Comparison of ENCODE assay signal across 1 cellular context in the genomic region with DNA sequence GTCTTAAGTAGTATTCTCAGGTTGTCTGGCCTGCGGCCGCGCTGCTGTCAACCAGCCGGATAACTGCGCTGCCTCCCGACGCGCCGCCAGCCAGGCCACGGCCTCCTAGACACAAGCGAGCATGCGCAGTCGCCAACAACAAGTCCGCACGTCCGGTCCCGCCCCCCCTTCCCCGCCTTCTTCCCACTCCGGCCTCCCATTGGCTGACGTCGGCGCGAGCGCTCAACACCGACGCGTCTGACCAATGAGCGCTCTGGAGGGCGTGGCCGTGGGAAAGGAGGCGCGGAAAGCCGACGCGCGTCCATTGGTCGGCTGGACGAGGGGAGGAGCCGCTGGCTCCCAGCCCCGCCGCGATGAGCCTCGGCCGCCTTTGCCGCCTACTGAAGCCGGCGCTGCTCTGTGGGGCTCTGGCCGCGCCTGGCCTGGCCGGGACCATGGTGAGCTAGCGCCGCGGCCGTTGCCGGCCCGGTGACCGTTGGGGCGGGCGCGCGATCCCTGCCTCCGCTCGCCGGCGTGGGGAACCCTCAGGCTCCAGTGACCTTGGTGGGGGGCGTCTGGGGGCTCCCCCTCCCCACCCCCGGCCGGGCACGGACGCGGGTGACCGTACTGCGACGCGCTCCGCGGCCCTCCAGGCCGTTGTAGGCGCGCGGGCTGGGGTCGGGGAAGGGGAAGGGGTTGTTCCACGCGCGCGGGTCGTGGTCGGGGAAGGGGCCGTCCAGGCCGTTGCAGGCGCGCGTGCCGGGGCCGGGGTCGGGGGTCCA.
TF ChIP-seq lines count a peak whose summit lies in the region.

A gene with protein sequence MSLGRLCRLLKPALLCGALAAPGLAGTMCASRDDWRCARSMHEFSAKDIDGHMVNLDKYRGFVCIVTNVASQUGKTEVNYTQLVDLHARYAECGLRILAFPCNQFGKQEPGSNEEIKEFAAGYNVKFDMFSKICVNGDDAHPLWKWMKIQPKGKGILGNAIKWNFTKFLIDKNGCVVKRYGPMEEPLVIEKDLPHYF (plus strand): TSS at position 304 of the 761 bp plus-strand sequence. CDS start 50 bp downstream, at position 354.

TF ChIP-seq in WTC11, 78 proteins besides CTCF, POLR2A, EP300 and RAD21 (continued from another document and continues in another):
- TF ChIP-seq ETV6 (CRISPR knock-in tag; IDR thresholded peaks at IDR 0.05) (peak; percentile 71), TCF7 (CRISPR knock-in tag; IDR thresholded peaks at IDR 0.05; ENCODE audit: low read depth) (peak; percentile 20; the same call in 1 of the 2 replicates), ZNF232 (CRISPR knock-in tag; IDR thresholded peaks at IDR 0.05) (no peak), SMAD4 (CRISPR knock-in tag; IDR thresholded peaks at IDR 0.05) (no peak), NFATC4 (CRISPR knock-in tag; IDR thresholded peaks at IDR 0.05) (no peak), ATF1 (CRISPR knock-in tag; IDR thresholded peaks at IDR 0.05) (no peak), JAZF1 (CRISPR knock-in tag; IDR thresholded peaks at IDR 0.05) (no peak), ELF4 (CRISPR knock-in tag; IDR thresholded peaks at IDR 0.05; ENCODE audit: low read depth) (no peak), ZNF138 (CRISPR knock-in tag; conservative IDR thresholded peaks at IDR 0.05) (no peak), HMGA2 (CRISPR knock-in tag; IDR thresholded peaks at IDR 0.05) (no peak), ZNF416 (CRISPR knock-in tag; IDR thresholded peaks at IDR 0.05) (peak; percentile 60; the same call in 1 of the 2 replicates), MYBL2 (CRISPR knock-in tag; IDR thresholded peaks at IDR 0.05) (peak; percentile 70), TP53 (CRISPR knock-in tag; IDR thresholded peaks at IDR 0.05) (0 out of 2 replicates have a peak, but pooled peaks have one; percentile 18), PRRX2 (CRISPR knock-in tag; IDR thresholded peaks at IDR 0.05) (0 out of 2 replicates have a peak, but pooled peaks have one; percentile 59), GABPB1 (CRISPR knock-in tag; IDR thresholded peaks at IDR 0.05) (peak; percentile 12; the same call in 1 of the 2 replicates), OVOL2 (CRISPR knock-in tag; IDR thresholded peaks at IDR 0.05; ENCODE audit: borderline replicate concordance) (no peak), ZNF219 (CRISPR knock-in tag; IDR thresholded peaks at IDR 0.05; ENCODE audit: borderline replicate concordance) (no peak), FOXP1 (CRISPR knock-in tag; IDR thresholded peaks at IDR 0.05; ENCODE audit: borderline replicate concordance) (peak; percentile 94), ESRRA (CRISPR knock-in tag; IDR thresholded peaks at IDR 0.05; ENCODE audit: borderline replicate concordance) (peak; percentile 50; the same call in 1 of the 2 replicates), SP1 (CRISPR knock-in tag; conservative IDR thresholded peaks at IDR 0.05) (peak; percentile 97), ZNF396 (CRISPR knock-in tag; IDR thresholded peaks at IDR 0.05; ENCODE audit: borderline replicate concordance) (no peak), ZNF317 (CRISPR knock-in tag; IDR thresholded peaks at IDR 0.05; ENCODE audit: borderline replicate concordance, low read depth) (0 out of 2 replicates have a peak, but pooled peaks have one; percentile 39), NFE2L1 (CRISPR knock-in tag; IDR thresholded peaks at IDR 0.05) (peak; percentile 64), MXD4 (CRISPR knock-in tag; IDR thresholded peaks at IDR 0.05; ENCODE audit: borderline replicate concordance) (no peak)
- TF ChIP-seq, protein P1, sequence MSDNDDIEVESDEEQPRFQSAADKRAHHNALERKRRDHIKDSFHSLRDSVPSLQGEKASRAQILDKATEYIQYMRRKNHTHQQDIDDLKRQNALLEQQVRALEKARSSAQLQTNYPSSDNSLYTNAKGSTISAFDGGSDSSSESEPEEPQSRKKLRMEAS (CRISPR knock-in tag; IDR thresholded peaks at IDR 0.05) = peak; percentile 30; the same call in 1 of the 2 replicates
- TF ChIP-seq, protein P2, sequence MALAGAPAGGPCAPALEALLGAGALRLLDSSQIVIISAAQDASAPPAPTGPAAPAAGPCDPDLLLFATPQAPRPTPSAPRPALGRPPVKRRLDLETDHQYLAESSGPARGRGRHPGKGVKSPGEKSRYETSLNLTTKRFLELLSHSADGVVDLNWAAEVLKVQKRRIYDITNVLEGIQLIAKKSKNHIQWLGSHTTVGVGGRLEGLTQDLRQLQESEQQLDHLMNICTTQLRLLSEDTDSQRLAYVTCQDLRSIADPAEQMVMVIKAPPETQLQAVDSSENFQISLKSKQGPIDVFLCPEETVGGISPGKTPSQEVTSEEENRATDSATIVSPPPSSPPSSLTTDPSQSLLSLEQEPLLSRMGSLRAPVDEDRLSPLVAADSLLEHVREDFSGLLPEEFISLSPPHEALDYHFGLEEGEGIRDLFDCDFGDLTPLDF (CRISPR knock-in tag; IDR thresholded peaks at IDR 0.05) = no peak
- TF ChIP-seq, protein P3, sequence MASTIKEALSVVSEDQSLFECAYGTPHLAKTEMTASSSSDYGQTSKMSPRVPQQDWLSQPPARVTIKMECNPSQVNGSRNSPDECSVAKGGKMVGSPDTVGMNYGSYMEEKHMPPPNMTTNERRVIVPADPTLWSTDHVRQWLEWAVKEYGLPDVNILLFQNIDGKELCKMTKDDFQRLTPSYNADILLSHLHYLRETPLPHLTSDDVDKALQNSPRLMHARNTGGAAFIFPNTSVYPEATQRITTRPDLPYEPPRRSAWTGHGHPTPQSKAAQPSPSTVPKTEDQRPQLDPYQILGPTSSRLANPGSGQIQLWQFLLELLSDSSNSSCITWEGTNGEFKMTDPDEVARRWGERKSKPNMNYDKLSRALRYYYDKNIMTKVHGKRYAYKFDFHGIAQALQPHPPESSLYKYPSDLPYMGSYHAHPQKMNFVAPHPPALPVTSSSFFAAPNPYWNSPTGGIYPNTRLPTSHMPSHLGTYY (CRISPR knock-in tag; IDR thresholded peaks at IDR 0.05) = 0 out of 2 replicates have a peak, but pooled peaks have one; percentile 55
- TF ChIP-seq, protein P4, sequence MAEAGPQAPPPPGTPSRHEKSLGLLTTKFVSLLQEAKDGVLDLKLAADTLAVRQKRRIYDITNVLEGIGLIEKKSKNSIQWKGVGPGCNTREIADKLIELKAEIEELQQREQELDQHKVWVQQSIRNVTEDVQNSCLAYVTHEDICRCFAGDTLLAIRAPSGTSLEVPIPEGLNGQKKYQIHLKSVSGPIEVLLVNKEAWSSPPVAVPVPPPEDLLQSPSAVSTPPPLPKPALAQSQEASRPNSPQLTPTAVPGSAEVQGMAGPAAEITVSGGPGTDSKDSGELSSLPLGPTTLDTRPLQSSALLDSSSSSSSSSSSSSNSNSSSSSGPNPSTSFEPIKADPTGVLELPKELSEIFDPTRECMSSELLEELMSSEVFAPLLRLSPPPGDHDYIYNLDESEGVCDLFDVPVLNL (CRISPR knock-in tag; IDR thresholded peaks at IDR 0.05; ENCODE audit: borderline replicate concordance, low read depth) = peak; percentile 35; the same call in 1 of the 2 replicates
- TF ChIP-seq, protein P5, sequence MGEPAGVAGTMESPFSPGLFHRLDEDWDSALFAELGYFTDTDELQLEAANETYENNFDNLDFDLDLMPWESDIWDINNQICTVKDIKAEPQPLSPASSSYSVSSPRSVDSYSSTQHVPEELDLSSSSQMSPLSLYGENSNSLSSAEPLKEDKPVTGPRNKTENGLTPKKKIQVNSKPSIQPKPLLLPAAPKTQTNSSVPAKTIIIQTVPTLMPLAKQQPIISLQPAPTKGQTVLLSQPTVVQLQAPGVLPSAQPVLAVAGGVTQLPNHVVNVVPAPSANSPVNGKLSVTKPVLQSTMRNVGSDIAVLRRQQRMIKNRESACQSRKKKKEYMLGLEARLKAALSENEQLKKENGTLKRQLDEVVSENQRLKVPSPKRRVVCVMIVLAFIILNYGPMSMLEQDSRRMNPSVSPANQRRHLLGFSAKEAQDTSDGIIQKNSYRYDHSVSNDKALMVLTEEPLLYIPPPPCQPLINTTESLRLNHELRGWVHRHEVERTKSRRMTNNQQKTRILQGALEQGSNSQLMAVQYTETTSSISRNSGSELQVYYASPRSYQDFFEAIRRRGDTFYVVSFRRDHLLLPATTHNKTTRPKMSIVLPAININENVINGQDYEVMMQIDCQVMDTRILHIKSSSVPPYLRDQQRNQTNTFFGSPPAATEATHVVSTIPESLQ (CRISPR knock-in tag; IDR thresholded peaks at IDR 0.05) = no peak
- TF ChIP-seq, protein P6, sequence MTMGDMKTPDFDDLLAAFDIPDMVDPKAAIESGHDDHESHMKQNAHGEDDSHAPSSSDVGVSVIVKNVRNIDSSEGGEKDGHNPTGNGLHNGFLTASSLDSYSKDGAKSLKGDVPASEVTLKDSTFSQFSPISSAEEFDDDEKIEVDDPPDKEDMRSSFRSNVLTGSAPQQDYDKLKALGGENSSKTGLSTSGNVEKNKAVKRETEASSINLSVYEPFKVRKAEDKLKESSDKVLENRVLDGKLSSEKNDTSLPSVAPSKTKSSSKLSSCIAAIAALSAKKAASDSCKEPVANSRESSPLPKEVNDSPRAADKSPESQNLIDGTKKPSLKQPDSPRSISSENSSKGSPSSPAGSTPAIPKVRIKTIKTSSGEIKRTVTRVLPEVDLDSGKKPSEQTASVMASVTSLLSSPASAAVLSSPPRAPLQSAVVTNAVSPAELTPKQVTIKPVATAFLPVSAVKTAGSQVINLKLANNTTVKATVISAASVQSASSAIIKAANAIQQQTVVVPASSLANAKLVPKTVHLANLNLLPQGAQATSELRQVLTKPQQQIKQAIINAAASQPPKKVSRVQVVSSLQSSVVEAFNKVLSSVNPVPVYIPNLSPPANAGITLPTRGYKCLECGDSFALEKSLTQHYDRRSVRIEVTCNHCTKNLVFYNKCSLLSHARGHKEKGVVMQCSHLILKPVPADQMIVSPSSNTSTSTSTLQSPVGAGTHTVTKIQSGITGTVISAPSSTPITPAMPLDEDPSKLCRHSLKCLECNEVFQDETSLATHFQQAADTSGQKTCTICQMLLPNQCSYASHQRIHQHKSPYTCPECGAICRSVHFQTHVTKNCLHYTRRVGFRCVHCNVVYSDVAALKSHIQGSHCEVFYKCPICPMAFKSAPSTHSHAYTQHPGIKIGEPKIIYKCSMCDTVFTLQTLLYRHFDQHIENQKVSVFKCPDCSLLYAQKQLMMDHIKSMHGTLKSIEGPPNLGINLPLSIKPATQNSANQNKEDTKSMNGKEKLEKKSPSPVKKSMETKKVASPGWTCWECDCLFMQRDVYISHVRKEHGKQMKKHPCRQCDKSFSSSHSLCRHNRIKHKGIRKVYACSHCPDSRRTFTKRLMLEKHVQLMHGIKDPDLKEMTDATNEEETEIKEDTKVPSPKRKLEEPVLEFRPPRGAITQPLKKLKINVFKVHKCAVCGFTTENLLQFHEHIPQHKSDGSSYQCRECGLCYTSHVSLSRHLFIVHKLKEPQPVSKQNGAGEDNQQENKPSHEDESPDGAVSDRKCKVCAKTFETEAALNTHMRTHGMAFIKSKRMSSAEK (CRISPR knock-in tag; IDR thresholded peaks at IDR 0.05; ENCODE audit: borderline replicate concordance) = no peak
- TF ChIP-seq, protein P7, sequence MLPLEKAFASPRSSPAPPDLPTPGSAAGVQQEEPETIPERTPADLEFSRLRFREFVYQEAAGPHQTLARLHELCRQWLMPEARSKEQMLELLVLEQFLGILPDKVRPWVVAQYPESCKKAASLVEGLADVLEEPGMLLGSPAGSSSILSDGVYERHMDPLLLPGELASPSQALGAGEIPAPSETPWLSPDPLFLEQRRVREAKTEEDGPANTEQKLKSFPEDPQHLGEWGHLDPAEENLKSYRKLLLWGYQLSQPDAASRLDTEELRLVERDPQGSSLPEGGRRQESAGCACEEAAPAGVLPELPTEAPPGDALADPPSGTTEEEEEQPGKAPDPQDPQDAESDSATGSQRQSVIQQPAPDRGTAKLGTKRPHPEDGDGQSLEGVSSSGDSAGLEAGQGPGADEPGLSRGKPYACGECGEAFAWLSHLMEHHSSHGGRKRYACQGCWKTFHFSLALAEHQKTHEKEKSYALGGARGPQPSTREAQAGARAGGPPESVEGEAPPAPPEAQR (CRISPR knock-in tag; IDR thresholded peaks at IDR 0.05) = no peak
- TF ChIP-seq, protein P8, sequence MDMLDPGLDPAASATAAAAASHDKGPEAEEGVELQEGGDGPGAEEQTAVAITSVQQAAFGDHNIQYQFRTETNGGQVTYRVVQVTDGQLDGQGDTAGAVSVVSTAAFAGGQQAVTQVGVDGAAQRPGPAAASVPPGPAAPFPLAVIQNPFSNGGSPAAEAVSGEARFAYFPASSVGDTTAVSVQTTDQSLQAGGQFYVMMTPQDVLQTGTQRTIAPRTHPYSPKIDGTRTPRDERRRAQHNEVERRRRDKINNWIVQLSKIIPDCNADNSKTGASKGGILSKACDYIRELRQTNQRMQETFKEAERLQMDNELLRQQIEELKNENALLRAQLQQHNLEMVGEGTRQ (CRISPR knock-in tag; IDR thresholded peaks at IDR 0.05) = no peak
- TF ChIP-seq, protein P9, sequence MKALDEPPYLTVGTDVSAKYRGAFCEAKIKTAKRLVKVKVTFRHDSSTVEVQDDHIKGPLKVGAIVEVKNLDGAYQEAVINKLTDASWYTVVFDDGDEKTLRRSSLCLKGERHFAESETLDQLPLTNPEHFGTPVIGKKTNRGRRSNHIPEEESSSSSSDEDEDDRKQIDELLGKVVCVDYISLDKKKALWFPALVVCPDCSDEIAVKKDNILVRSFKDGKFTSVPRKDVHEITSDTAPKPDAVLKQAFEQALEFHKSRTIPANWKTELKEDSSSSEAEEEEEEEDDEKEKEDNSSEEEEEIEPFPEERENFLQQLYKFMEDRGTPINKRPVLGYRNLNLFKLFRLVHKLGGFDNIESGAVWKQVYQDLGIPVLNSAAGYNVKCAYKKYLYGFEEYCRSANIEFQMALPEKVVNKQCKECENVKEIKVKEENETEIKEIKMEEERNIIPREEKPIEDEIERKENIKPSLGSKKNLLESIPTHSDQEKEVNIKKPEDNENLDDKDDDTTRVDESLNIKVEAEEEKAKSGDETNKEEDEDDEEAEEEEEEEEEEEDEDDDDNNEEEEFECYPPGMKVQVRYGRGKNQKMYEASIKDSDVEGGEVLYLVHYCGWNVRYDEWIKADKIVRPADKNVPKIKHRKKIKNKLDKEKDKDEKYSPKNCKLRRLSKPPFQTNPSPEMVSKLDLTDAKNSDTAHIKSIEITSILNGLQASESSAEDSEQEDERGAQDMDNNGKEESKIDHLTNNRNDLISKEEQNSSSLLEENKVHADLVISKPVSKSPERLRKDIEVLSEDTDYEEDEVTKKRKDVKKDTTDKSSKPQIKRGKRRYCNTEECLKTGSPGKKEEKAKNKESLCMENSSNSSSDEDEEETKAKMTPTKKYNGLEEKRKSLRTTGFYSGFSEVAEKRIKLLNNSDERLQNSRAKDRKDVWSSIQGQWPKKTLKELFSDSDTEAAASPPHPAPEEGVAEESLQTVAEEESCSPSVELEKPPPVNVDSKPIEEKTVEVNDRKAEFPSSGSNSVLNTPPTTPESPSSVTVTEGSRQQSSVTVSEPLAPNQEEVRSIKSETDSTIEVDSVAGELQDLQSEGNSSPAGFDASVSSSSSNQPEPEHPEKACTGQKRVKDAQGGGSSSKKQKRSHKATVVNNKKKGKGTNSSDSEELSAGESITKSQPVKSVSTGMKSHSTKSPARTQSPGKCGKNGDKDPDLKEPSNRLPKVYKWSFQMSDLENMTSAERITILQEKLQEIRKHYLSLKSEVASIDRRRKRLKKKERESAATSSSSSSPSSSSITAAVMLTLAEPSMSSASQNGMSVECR (CRISPR knock-in tag; IDR thresholded peaks at IDR 0.05; ENCODE audit: borderline replicate concordance) = peak; percentile 83; the same call in 1 of the 2 replicates
- TF ChIP-seq, protein P10, sequence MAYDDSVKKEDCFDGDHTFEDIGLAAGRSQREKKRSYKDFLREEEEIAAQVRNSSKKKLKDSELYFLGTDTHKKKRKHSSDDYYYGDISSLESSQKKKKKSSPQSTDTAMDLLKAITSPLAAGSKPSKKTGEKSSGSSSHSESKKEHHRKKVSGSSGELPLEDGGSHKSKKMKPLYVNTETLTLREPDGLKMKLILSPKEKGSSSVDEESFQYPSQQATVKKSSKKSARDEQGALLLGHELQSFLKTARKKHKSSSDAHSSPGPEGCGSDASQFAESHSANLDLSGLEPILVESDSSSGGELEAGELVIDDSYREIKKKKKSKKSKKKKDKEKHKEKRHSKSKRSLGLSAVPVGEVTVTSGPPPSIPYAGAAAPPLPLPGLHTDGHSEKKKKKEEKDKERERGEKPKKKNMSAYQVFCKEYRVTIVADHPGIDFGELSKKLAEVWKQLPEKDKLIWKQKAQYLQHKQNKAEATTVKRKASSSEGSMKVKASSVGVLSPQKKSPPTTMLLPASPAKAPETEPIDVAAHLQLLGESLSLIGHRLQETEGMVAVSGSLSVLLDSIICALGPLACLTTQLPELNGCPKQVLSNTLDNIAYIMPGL (CRISPR knock-in tag; IDR thresholded peaks at IDR 0.05) = peak; percentile 87; the same call in 1 of the 2 replicates
